1 cellular context compared by ENCODE assay signal in the genomic region with DNA sequence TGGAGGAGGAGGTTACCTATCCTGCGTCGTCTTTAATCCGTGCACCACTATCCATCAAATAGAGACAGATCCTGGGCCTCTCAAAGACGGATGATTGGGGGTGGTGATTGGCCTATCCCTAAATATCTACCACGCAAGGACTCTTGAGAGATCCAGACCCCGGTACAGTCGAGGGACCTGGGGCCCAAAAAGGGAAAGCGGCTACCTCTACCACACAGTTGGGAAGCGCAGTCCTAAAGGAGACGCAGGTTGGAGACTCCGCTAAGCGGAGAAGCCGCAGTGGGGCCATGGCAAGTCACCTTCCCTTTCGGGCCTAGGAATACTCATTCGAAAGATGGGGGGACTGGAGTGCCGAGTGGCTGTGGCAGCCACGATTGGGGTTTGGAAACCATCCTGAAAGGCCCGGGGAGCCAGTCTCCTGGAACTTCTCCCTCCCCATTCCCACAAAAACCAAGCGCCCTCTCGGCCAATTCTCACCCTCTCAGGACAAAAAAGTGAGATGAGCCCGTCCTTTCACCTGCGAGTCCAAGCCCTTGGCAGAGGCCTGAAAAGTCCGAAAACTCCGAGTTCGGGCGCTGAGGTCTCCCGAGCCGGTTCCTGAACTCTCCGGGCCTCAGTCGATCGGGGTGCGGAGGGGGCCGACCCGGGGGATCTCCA.
TF ChIP-seq lines count a peak whose summit lies in the region.

No MANE protein-coding gene starts in this region.

TF ChIP-seq in SK-N-SH treated with all-trans-retinoic acid at 6 μM for 48 hours, 23 proteins besides CTCF, POLR2A, EP300 and RAD21 (continued from another document):
- TF ChIP-seq, protein P1, sequence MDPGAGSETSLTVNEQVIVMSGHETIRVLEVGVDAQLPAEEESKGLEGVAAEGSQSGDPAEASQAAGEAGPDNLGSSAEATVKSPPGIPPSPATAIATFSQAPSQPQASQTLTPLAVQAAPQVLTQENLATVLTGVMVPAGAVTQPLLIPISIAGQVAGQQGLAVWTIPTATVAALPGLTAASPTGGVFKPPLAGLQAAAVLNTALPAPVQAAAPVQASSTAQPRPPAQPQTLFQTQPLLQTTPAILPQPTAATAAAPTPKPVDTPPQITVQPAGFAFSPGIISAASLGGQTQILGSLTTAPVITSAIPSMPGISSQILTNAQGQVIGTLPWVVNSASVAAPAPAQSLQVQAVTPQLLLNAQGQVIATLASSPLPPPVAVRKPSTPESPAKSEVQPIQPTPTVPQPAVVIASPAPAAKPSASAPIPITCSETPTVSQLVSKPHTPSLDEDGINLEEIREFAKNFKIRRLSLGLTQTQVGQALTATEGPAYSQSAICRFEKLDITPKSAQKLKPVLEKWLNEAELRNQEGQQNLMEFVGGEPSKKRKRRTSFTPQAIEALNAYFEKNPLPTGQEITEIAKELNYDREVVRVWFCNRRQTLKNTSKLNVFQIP (CRISPR knock-in tag; IDR thresholded peaks at IDR 0.05; ENCODE audit: borderline replicate concordance, low read depth) = no peak
- no peak for TF ChIP-seq ARNTL (CRISPR knock-in tag; IDR thresholded peaks at IDR 0.05; ENCODE audit: borderline replicate concordance, low read depth)
- TF ChIP-seq ZFP3 (CRISPR knock-in tag; IDR thresholded peaks at IDR 0.05) = no peak
- no peak for TF ChIP-seq SNAI2 (CRISPR knock-in tag; IDR thresholded peaks at IDR 0.05)
- TF ChIP-seq, protein P2, sequence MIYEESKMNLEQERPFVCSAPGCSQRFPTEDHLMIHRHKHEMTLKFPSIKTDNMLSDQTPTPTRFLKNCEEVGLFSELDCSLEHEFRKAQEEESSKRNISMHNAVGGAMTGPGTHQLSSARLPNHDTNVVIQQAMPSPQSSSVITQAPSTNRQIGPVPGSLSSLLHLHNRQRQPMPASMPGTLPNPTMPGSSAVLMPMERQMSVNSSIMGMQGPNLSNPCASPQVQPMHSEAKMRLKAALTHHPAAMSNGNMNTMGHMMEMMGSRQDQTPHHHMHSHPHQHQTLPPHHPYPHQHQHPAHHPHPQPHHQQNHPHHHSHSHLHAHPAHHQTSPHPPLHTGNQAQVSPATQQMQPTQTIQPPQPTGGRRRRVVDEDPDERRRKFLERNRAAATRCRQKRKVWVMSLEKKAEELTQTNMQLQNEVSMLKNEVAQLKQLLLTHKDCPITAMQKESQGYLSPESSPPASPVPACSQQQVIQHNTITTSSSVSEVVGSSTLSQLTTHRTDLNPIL (CRISPR knock-in tag; IDR thresholded peaks at IDR 0.05; ENCODE audit: low read depth) = no peak
